ENCODE assay signal across 9 cellular contexts in genomic region chr4:138190452-138190858, GRCh38.
DNase-seq lines count a peak whose midpoint lies in the region; ATAC-seq and FAIRE-seq lines count a peak whose summit lies in the region.
"Had no signal": no experiment of that assay in that cellular context is flagged by ENCODE, and none has a peak within 500 bp of the region (broad histone marks: within the 10 kb centered on the region; RNA-seq: fewer than 3 reads in every experiment).

No MANE protein-coding gene starts in this region.

- no peak for FAIRE-seq in urothelium cell line (lab: Jason Lieb, UNC)

- ATAC-seq in GM18861 (IDR thresholded peaks at IDR 0.05; ENCODE audit: unreplicated experiment) (peak; percentile 99), HG02588 (IDR thresholded peaks at IDR 0.05; ENCODE audit: unreplicated experiment) (peak; percentile 99), HG03565 (IDR thresholded peaks at IDR 0.05; ENCODE audit: unreplicated experiment) (peak; percentile 98)

- DNase-seq in medulla oblongata (ENCODE audit: extremely low spot score) (peak; percentile 32), globus pallidus (ENCODE audit: low spot score) (no peak), urothelium cell line (ENCODE audit: low spot score) (no peak), nucleus accumbens (lab: John Stamatoyannopoulos, UW) (no peak)
- DNase-seq in activated CD4-positive, alpha-beta T cell treated with anti-CD3 and anti-CD28 coated beads, Interleukin-2, amount 50 U/mL, for 48 hours, result no peak
- DNase-seq: T-helper 2 cell had no signal
